Comparison of ENCODE assay signal across 1 cellular context in genomic region chr6:81938014-81938761, GRCh38.
A peak's percentile ranks its signal among the peaks of the same experiment; 100 is the strongest.
TF ChIP-seq lines count a peak whose summit lies in the region.

No MANE protein-coding gene starts in this region.

TF ChIP-seq in IMR-90, 13 proteins besides CTCF, POLR2A, EP300 and RAD21 (continued from another document):
- peak; percentile 75 for TF ChIP-seq USF2 (IDR thresholded peaks at IDR 0.05; ENCODE audit: low read depth, low read length)
- TF ChIP-seq FOS (IDR thresholded peaks at IDR 0.05; ENCODE audit: low read depth, low read length), result peak; percentile 86
